8 cellular contexts compared by ENCODE assay signal in genomic region chrX:107741318-107741813, GRCh38. TPM values are rescaled to one million over a fixed set of nuclear protein-coding genes. Genes with fewer than 3 reads are reported as not detected.
A peak's percentile ranks its signal among the peaks of the same experiment; 100 is the strongest.
DNase-seq lines count a peak whose midpoint lies in the region; ATAC-seq, FAIRE-seq and TF ChIP-seq lines count a peak whose summit lies in the region.

No MANE protein-coding gene starts in this region.

- FAIRE-seq in RCC 7860 (lab: Jason Lieb, UNC), result no peak

- DNase-seq in activated naive CD8-positive, alpha-beta T cell treated with anti-CD3 and anti-CD28 coated beads, Interleukin-2, amount 10 ng/mL, durations not matched to agents 7 days and 5 days, result no peak
- DNase-seq in naive B cell, result no peak
- DNase-seq in RCC 7860 (ENCODE audit: low spot score), result no peak
- no peak for DNase-seq in GM10248 (ENCODE audit: extremely low spot score)
- DNase-seq in NCI-H524 (lab: John Stamatoyannopoulos, UW), result no peak

- no peaks in the 10 kb centered on the region for H3K9me3 Mint-ChIP-seq in activated naive CD8-positive, alpha-beta T cell treated with anti-CD3 and anti-CD28 coated beads, Interleukin-2, amount 10 ng/mL, durations not matched to agents 7 days and 5 days
- peaks cover 0 to 4% (median 0%) of the 10 kb centered on the region in 7 donors for H3K9me3 Mint-ChIP-seq in naive B cell

- TF ChIP-seq CTCF in GM10248 (IDR thresholded peaks at IDR 0.05; ENCODE audit: control extremely low read depth, extremely low read depth, low read depth, missing control alignments), result no peak

- ATAC-seq in GM18498 (IDR thresholded peaks at IDR 0.05; ENCODE audit: unreplicated experiment) (peak; percentile 21), HG02678 (IDR thresholded peaks at IDR 0.05; ENCODE audit: unreplicated experiment) (peak; percentile 21), naive B cell (ENCODE audit: low read depth in 2 of 2) (peak; percentile 5 to 8), GM21526 (IDR thresholded peaks at IDR 0.05; ENCODE audit: low FRiP score, unreplicated experiment) (no peak)
- peak; percentile 3 for ATAC-seq in activated naive CD8-positive, alpha-beta T cell treated with anti-CD3 and anti-CD28 coated beads, Interleukin-2, amount 10 ng/mL, durations not matched to agents 7 days and 5 days (ENCODE audit: low read depth)

- peaks cover 2% of the 10 kb centered on the region for H3K36me3 Mint-ChIP-seq in activated naive CD8-positive, alpha-beta T cell treated with anti-CD3 and anti-CD28 coated beads, Interleukin-2, amount 10 ng/mL, durations not matched to agents 7 days and 5 days
- H3K36me3 Mint-ChIP-seq in naive B cell, result no peaks in the 10 kb centered on the region

- H3K27me3 Mint-ChIP-seq in activated naive CD8-positive, alpha-beta T cell treated with anti-CD3 and anti-CD28 coated beads, Interleukin-2, amount 10 ng/mL, durations not matched to agents 7 days and 5 days, result no peaks in the 10 kb centered on the region
- H3K27me3 Mint-ChIP-seq in naive B cell, result no peaks in the 10 kb centered on the region

- CTCF ChIA-PET in GM10248 (lab: Yijun Ruan, JAX), result interaction anchor here (1.3 kb wide), 2 partner anchors 68 to 87 kb away, joined by 3 read pairs; no protein-coding TSS in a partner anchor

- POLR2A ChIA-PET in activated naive CD8-positive, alpha-beta T cell treated with anti-CD3 and anti-CD28 coated beads, Interleukin-2, amount 10 ng/mL, durations not matched to agents 7 days and 5 days (lab: Charles Lee), result interaction anchor here (0.6 to 4.0 kb wide), 12 partner anchors 10 to 119 kb away, joined by 3 to 43 read pairs (median 5); partner anchors contain the start of genes PRPS1 and TSC22D3
- POLR2A ChIA-PET in GM10248 (lab: Yijun Ruan, JAX), result interaction anchor here (1.0 kb wide), 1 partner anchor 26 kb away, joined by 5 read pairs; no protein-coding TSS in a partner anchor

- peak overlapping the region; percentile 82 for H3K4me3 Mint-ChIP-seq in activated naive CD8-positive, alpha-beta T cell treated with anti-CD3 and anti-CD28 coated beads, Interleukin-2, amount 10 ng/mL, durations not matched to agents 7 days and 5 days
- H3K4me3 Mint-ChIP-seq in naive B cell, result peak overlapping the region; percentile 73 to 93 (median 90)

- peaks cover 12% of the 10 kb centered on the region for H3K4me1 Mint-ChIP-seq in activated naive CD8-positive, alpha-beta T cell treated with anti-CD3 and anti-CD28 coated beads, Interleukin-2, amount 10 ng/mL, durations not matched to agents 7 days and 5 days
- H3K4me1 Mint-ChIP-seq in naive B cell, result peaks cover 19 to 22% (median 21%) of the 10 kb centered on the region in 3 donors

- H3K27ac Mint-ChIP-seq in activated naive CD8-positive, alpha-beta T cell treated with anti-CD3 and anti-CD28 coated beads, Interleukin-2, amount 10 ng/mL, durations not matched to agents 7 days and 5 days, result peak overlapping the region; percentile 100
- H3K27ac Mint-ChIP-seq in naive B cell, result peak overlapping the region in 5 of 6 donors; percentile 71 to 100 (median 95)

RNA-seq across cellular contexts. Expression of gene TSC22D3, which starts 34.2 kb away (rescaled TPM):
- 100 to 1,000 TPM; 135 to 142 TPM for total RNA-seq in activated naive CD8-positive, alpha-beta T cell treated with anti-CD3 and anti-CD28 coated beads, Interleukin-2, amount 10 ng/mL, durations not matched to agents 7 days and 5 days
- 1,000 to 10,000 TPM in 5 of 6 donors, 100 to 1,000 TPM in 1; 962 to 3,491 (median 1,874) TPM for polyA plus RNA-seq in naive B cell (ENCODE audit: low read depth in 6 of 6)

RNA-seq across cellular contexts. Expression of gene NCBP2L, which starts 36.2 kb away (rescaled TPM):
- total RNA-seq in activated naive CD8-positive, alpha-beta T cell treated with anti-CD3 and anti-CD28 coated beads, Interleukin-2, amount 10 ng/mL, durations not matched to agents 7 days and 5 days, result not detected
- polyA plus RNA-seq in naive B cell (ENCODE audit: low read depth in 6 of 6), result under 1 TPM in 1 of 6 donors, not detected in 5; 0.15 TPM
